Comparison of ENCODE assay signal across 1 cellular context in genomic region chr11:6655790-6656580, GRCh38.
TF ChIP-seq lines count a peak whose summit lies in the region.

Gene DCHS1, minus strand, starts transcription at chr11:6655809. Its CDS starts 14,196 bp downstream, at chr11:6641613.

TF ChIP-seq in K562, 482 proteins besides CTCF, POLR2A, EP300 and RAD21 (continued from another document):
- no peak for TF ChIP-seq THAP12 (CRISPR knock-in tag; IDR thresholded peaks at IDR 0.05)
- TF ChIP-seq JUNB (CRISPR knock-in tag; conservative IDR thresholded peaks at IDR 0.05), result no peak
- peak; percentile 87 for TF ChIP-seq ZNF512 (tag; IDR thresholded peaks at IDR 0.05)
- 0 out of 2 replicates have a peak, but pooled peaks have one; percentile 15 for TF ChIP-seq CC2D1A (IDR thresholded peaks at IDR 0.05)
- TF ChIP-seq PTBP1 (IDR thresholded peaks at IDR 0.05; ENCODE audit: low read depth, low read length), result no peak
- peak; percentile 56; the same call in 1 of the 2 replicates for TF ChIP-seq ZBTB26 (CRISPR knock-in tag; IDR thresholded peaks at IDR 0.05)
- peak; percentile 46; the same call in 1 of the 2 replicates for TF ChIP-seq ZBTB7A (IDR thresholded peaks at IDR 0.05; ENCODE audit: borderline replicate concordance, control insufficient read depth, low read depth, low read length)
- no peak for TF ChIP-seq E2F5 (CRISPR knock-in tag; IDR thresholded peaks at IDR 0.05)
- TF ChIP-seq ZNF766 (CRISPR knock-in tag; conservative IDR thresholded peaks at IDR 0.05), result no peak
- TF ChIP-seq MLLT1 (IDR thresholded peaks at IDR 0.05), result peak in 1 of 2 experiments; percentile 17; a peak in 1 of 4 replicates
- TF ChIP-seq CHD4 (IDR thresholded peaks at IDR 0.05; ENCODE audit: insufficient read depth, insufficient replicate concordance, low read depth, low read length, poor library complexity, severe bottlenecking), result no peak
- TF ChIP-seq SUPT5H (IDR thresholded peaks at IDR 0.05), result no peak
- no peak for TF ChIP-seq SREBF1 (IDR thresholded peaks at IDR 0.05; ENCODE audit: borderline replicate concordance, low read depth, low read length)
- TF ChIP-seq SIN3A (IDR thresholded peaks at IDR 0.05; ENCODE audit: borderline replicate concordance in 2 of 2, control insufficient read depth in 1 of 2, low read depth in 2 of 2, low read length in 2 of 2), result no peak
- TF ChIP-seq ZNF507 (tag; conservative IDR thresholded peaks at IDR 0.05), result no peak
- TF ChIP-seq ARID4B (CRISPR knock-in tag; IDR thresholded peaks at IDR 0.05), result no peak
